In the genomic region with DNA sequence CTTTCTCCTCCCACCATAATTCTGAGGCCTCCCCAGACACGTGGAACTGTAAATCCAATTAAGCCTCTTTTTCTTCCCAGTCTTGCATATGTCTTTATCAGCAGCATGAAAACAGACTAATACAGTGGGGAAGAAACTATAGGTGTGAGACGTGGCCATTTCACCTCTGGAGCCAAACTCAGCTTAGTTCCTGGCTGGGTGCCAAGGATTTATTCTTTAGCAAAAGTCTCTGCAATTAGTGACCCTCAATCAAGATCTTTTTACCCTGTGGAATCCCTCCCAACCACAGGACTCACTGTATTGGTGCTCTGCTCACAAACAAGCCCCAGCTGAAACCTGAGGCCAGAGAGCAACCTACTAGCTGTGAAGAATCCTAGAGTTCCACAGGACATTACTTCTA, we compare ENCODE assay signal across 33 cellular contexts. TPM values are rescaled to one million over a fixed set of nuclear protein-coding genes. Genes with fewer than 3 reads are reported as not detected.
"Had no signal": no experiment of that assay in that cellular context is flagged by ENCODE, and none has a peak within 500 bp of the region (broad histone marks: within the 10 kb centered on the region; RNA-seq: fewer than 3 reads in every experiment).

No MANE protein-coding gene starts in this region.

- H3K4me3 ChIP-seq: ascending aorta, cardiac muscle cell, colonic mucosa, MG63, SJSA1 had no signal

- H3K27me3 ChIP-seq: ascending aorta, colonic mucosa, SJSA1 had no signal

- H3K27ac Mint-ChIP-seq: activated CD4-positive, alpha-beta T cell treated with anti-CD3 and anti-CD28 coated beads, Interleukin-2, amount 10 ng/mL, durations not matched to agents 24 days and 14 days; activated CD8-positive, alpha-beta T cell treated with anti-CD3 and anti-CD28 coated beads for 36 hours; activated naive CD4-positive, alpha-beta T cell treated with anti-CD3 and anti-CD28 coated beads, Interleukin-2, amount 50 U/mL, for 24 hours; activated naive CD8-positive, alpha-beta T cell treated with anti-CD3 and anti-CD28 coated beads, Interleukin-2, amount 10 ng/mL, durations not matched to agents 7 days and 5 days; activated T-cell treated with anti-CD3 and anti-CD28 coated beads, Interleukin-2, amount 50 U/mL, for 72 hours; activated T-helper 17 cell treated with anti-CD3 and anti-CD28 coated beads, Interleukin-2, amount 50 U/mL, for 72 hours; T-helper 1 cell treated with Interleukin-12 subunit alpha and Interleukin-12 subunit beta and Interleukin-4 antibody, amounts not matched to agents 30 μg/mL and 1 μg/mL, for 36 hours; T-helper 2 cell treated with Interferon-gamma antibody and Interleukin-4, amounts not matched to agents 5 μg/mL and 100 μg/mL, for 36 hours had no signal

- ATAC-seq: activated CD8-positive, alpha-beta T cell treated with anti-CD3 and anti-CD28 coated beads for 36 hours; activated T-cell treated with anti-CD3 and anti-CD28 coated beads, Interleukin-2, amount 50 U/mL, for 72 hours; activated T-helper 17 cell treated with anti-CD3 and anti-CD28 coated beads, Interleukin-2, amount 50 U/mL, for 72 hours; Panc1 had no signal

- H3K9me3 Mint-ChIP-seq: activated T-helper 17 cell treated with anti-CD3 and anti-CD28 coated beads, Interleukin-2, amount 50 U/mL, for 72 hours; central memory CD8-positive, alpha-beta T cell; T-helper 1 cell treated with Interleukin-12 subunit alpha and Interleukin-12 subunit beta and Interleukin-4 antibody, amounts not matched to agents 30 μg/mL and 1 μg/mL, for 36 hours; T-helper 2 cell treated with Interferon-gamma antibody and Interleukin-4, amounts not matched to agents 5 μg/mL and 100 μg/mL, for 36 hours had no signal

- H3K36me3 ChIP-seq: ascending aorta, cardiac muscle cell, colonic mucosa, MG63, SJSA1 had no signal

- H3K36me3 Mint-ChIP-seq: activated naive CD4-positive, alpha-beta T cell treated with anti-CD3 and anti-CD28 coated beads, Interleukin-2, amount 50 U/mL, for 24 hours had no signal

- H3K4me1 Mint-ChIP-seq: activated CD4-positive, alpha-beta T cell treated with anti-CD3 and anti-CD28 coated beads, Interleukin-2, amount 10 ng/mL, durations not matched to agents 24 days and 14 days; activated naive CD8-positive, alpha-beta T cell treated with anti-CD3 and anti-CD28 coated beads, Interleukin-2, amount 10 ng/mL, durations not matched to agents 7 days and 5 days; activated T-helper 17 cell treated with anti-CD3 and anti-CD28 coated beads, Interleukin-2, amount 50 U/mL, for 72 hours; central memory CD8-positive, alpha-beta T cell had no signal

- H3K27ac ChIP-seq: ascending aorta, cardiac muscle cell, colonic mucosa, SJSA1 had no signal

- H3K4me1 ChIP-seq: ascending aorta, colonic mucosa had no signal

- H3K4me3 Mint-ChIP-seq: activated CD4-positive, alpha-beta T cell treated with anti-CD3 and anti-CD28 coated beads, Interleukin-2, amount 10 ng/mL, durations not matched to agents 24 days and 14 days; activated CD8-positive, alpha-beta T cell treated with anti-CD3 and anti-CD28 coated beads for 36 hours; activated naive CD4-positive, alpha-beta T cell treated with anti-CD3 and anti-CD28 coated beads, Interleukin-2, amount 50 U/mL, for 24 hours; activated naive CD8-positive, alpha-beta T cell treated with anti-CD3 and anti-CD28 coated beads, Interleukin-2, amount 10 ng/mL, durations not matched to agents 7 days and 5 days; activated T-cell treated with anti-CD3 and anti-CD28 coated beads, Interleukin-2, amount 50 U/mL, for 72 hours; activated T-helper 17 cell treated with anti-CD3 and anti-CD28 coated beads, Interleukin-2, amount 50 U/mL, for 72 hours; central memory CD8-positive, alpha-beta T cell; T-helper 1 cell treated with Interleukin-12 subunit alpha and Interleukin-12 subunit beta and Interleukin-4 antibody, amounts not matched to agents 30 μg/mL and 1 μg/mL, for 36 hours; T-helper 2 cell treated with Interferon-gamma antibody and Interleukin-4, amounts not matched to agents 5 μg/mL and 100 μg/mL, for 36 hours had no signal

- H3K9ac ChIP-seq: SK-N-SH had no signal

- DNase-seq: activated CD4-positive, alpha-beta T cell treated with anti-CD3 and anti-CD28 coated beads, Interleukin-2, amount 10 ng/mL, durations not matched to agents 24 days and 14 days; activated CD4-positive, alpha-beta T cell treated with anti-CD3 and anti-CD28 coated beads, Interleukin-2, amount 50 U/mL, for 4 hours; activated CD8-positive, alpha-beta T cell treated with anti-CD3 and anti-CD28 coated beads for 36 hours; activated gamma-delta T cell; activated naive CD4-positive, alpha-beta T cell treated with Interleukin-2 at 50 U/mL for 16 hours; activated naive CD8-positive, alpha-beta T cell treated with anti-CD3 and anti-CD28 coated beads, Interleukin-2, amount 10 ng/mL, durations not matched to agents 7 days and 5 days; activated T-cell treated with anti-CD3 and anti-CD28 coated beads, Interleukin-2, amount 50 U/mL, for 1 hour; activated T-cell treated with anti-CD3 and anti-CD28 coated beads, Interleukin-2, amount 50 U/mL, for 72 hours; amygdala; colonic mucosa; Karpas-422; MG63; NCI-H1048; NCI-H1417; NCI-H1694; NCI-H1930; NCI-H2081 treated with DMSO at 0.1 percent for 48 hours; NCI-H345; NCI-H524 treated with DMSO at 0.1 percent for 48 hours; SHP77 treated with DMSO at 0.1 percent for 48 hours; SK-N-SH had no signal

- H3K9me3 ChIP-seq: ascending aorta, colonic mucosa, MG63, SK-N-SH had no signal

RNA-seq across cellular contexts. Expression of a gene that starts 28.1 kb away (rescaled TPM):
- total RNA-seq: activated CD4-positive, alpha-beta T cell treated with anti-CD3 and anti-CD28 coated beads, Interleukin-2, amount 10 ng/mL, durations not matched to agents 24 days and 14 days; activated CD8-positive, alpha-beta memory T cell treated with anti-CD3 and anti-CD28 coated beads for 36 hours; activated CD8-positive, alpha-beta T cell treated with anti-CD3 and anti-CD28 coated beads for 36 hours; activated naive CD8-positive, alpha-beta T cell treated with anti-CD3 and anti-CD28 coated beads, Interleukin-2, amount 10 ng/mL, durations not matched to agents 7 days and 5 days; activated T-cell treated with anti-CD3 and anti-CD28 coated beads, Interleukin-2, amount 50 U/mL, for 72 hours; activated T-helper 17 cell treated with anti-CD3 and anti-CD28 coated beads, Interleukin-2, amount 50 U/mL, for 72 hours; ascending aorta; NCI-H460; RPMI7951 had no signal
